In genomic region chr2:230319211-230319862, GRCh38 we compare ENCODE assay signal across 10 cellular contexts. TPM values are rescaled to one million over a fixed set of nuclear protein-coding genes. Genes with fewer than 3 reads are reported as not detected.
DNase-seq lines count a peak whose midpoint lies in the region; ATAC-seq, FAIRE-seq and TF ChIP-seq lines count a peak whose summit lies in the region.
"Had no signal": no experiment of that assay in that cellular context is flagged by ENCODE, and none has a peak within 500 bp of the region (broad histone marks: within the 10 kb centered on the region; RNA-seq: fewer than 3 reads in every experiment).

No MANE protein-coding gene starts in this region.

- no peak overlapping the region for H3K4me2 ChIP-seq in keratinocyte (ENCODE audit: control insufficient read depth, extremely low read depth, insufficient read depth, low read depth, low read length)

- no peak overlapping the region for H3K9ac ChIP-seq in keratinocyte (ENCODE audit: control insufficient read depth, extremely low read depth, insufficient read depth, low read length)

- ATAC-seq in HG03469 (IDR thresholded peaks at IDR 0.05; ENCODE audit: unreplicated experiment): peak; percentile 84

- H3K27me3 ChIP-seq in keratinocyte (ENCODE audit: control insufficient read depth, extremely low read depth, insufficient read depth, low read length): no peaks in the 10 kb centered on the region
- no peaks in the 10 kb centered on the region for H3K27me3 ChIP-seq in uterus

- FAIRE-seq in keratinocyte (lab: Jason Lieb, UNC): peak; percentile 79

- H3K4me1 ChIP-seq in keratinocyte (ENCODE audit: control insufficient read depth, extremely low read depth, insufficient read depth, low read length): no peaks in the 10 kb centered on the region
- no peaks in the 10 kb centered on the region for H3K4me1 ChIP-seq in uterus

- no peak overlapping the region for H3K4me3 Mint-ChIP-seq in nephron progenitor cell

- H3K9me3 Mint-ChIP-seq in nephron progenitor cell: peaks cover 31% of the 10 kb centered on the region

- H3K9me3 ChIP-seq in keratinocyte (ENCODE audit: control insufficient read depth, low read depth, low read length): no peaks in the 10 kb centered on the region
- H3K9me3 ChIP-seq in uterus: no peaks in the 10 kb centered on the region

- H3K4me3 ChIP-seq in keratinocyte (ENCODE audit: control insufficient read depth in 2 of 3, extremely low read depth in 1 of 3, insufficient read depth in 2 of 3, low read depth in 1 of 3, low read length in 3 of 3) (no peak overlapping the region), uterus (no peak overlapping the region)

- no peak for TF ChIP-seq POLR2A in uterus (IDR thresholded peaks at IDR 0.05)

- peak; percentile 71 for DNase-seq in NK-92 treated with Interleukin-12 subunit alpha and Interleukin-12 subunit beta, amount 100 ng/mL, for 24 hours (lab: John Stamatoyannopoulos, UW)
- DNase-seq in NK-92 (lab: John Stamatoyannopoulos, UW; ENCODE audit: unreplicated experiment) (no peak), keratinocyte (ENCODE audit: low read depth, low spot score) (no peak), kidney glomerular epithelial cell (lab: John Stamatoyannopoulos, UW) (no peak), uterus (no peak), nephron progenitor cell (no peak)
- peak; percentile 55 to 70 for DNase-seq in activated CD4-positive, alpha-beta T cell treated with anti-CD3 and anti-CD28 coated beads, Interleukin-2, amount 50 U/mL, for 48 hours

- intact Hi-C loops in uterus (cut with DNase I; ENCODE audit: low total_unique reads): no loop called here

- H3K27ac Mint-ChIP-seq in nephron progenitor cell: no peak overlapping the region

- no peaks in the 10 kb centered on the region for H3K9me1 ChIP-seq in keratinocyte (ENCODE audit: control insufficient read depth, extremely low read depth, insufficient read depth, low read length)

- H3K36me3 Mint-ChIP-seq in nephron progenitor cell (ENCODE audit: low read depth): no peaks in the 10 kb centered on the region

- peaks cover 5% of the 10 kb centered on the region for H3K4me1 Mint-ChIP-seq in nephron progenitor cell

- H4K20me1 ChIP-seq in keratinocyte (ENCODE audit: control insufficient read depth, extremely low read depth, insufficient read depth, low read length): no peaks in the 10 kb centered on the region

- TF ChIP-seq CTCF in keratinocyte (optimal IDR thresholded peaks at IDR 0.05 in 1 of 3, IDR thresholded peaks at IDR 0.05 in 1 of 3, conservative IDR thresholded peaks at IDR 0.05 in 1 of 3; ENCODE audit: extremely low read depth in 1 of 3, insufficient read depth in 2 of 3, low read length in 3 of 3): no peak
- no peak for TF ChIP-seq CTCF in uterus (IDR thresholded peaks at IDR 0.05)
- no peak for TF ChIP-seq CTCF in nephron progenitor cell (IDR thresholded peaks at IDR 0.05)

- H3K79me2 ChIP-seq in keratinocyte (ENCODE audit: control insufficient read depth, insufficient read depth, low read length): no peaks in the 10 kb centered on the region

- H3K27me3 Mint-ChIP-seq in nephron progenitor cell (ENCODE audit: low read depth, poor library complexity): peaks cover 9% of the 10 kb centered on the region

- H3K27ac ChIP-seq in keratinocyte (ENCODE audit: control insufficient read depth, insufficient read depth, low read length) (no peak overlapping the region), uterus (no peak overlapping the region)
- H3K27ac ChIP-seq: 22Rv1, VCaP had no signal

- H2AFZ ChIP-seq in keratinocyte (ENCODE audit: control insufficient read depth, low read length): no peak overlapping the region

- dilution Hi-C loops in keratinocyte (cut with MboI; ENCODE audit: extremely low pct_ligation_motif_present, low sequenced_read_pairs): no loop called here

- H3K36me3 ChIP-seq in keratinocyte (ENCODE audit: control insufficient read depth in 2 of 2, extremely low read depth in 1 of 2, insufficient read depth in 2 of 2, low read length in 2 of 2) (no peaks in the 10 kb centered on the region), uterus (no peaks in the 10 kb centered on the region)

RNA-seq across cellular contexts. Expression of gene SP140L, which starts 7.7 kb away (rescaled TPM):
- 9.0 to 10.8 TPM (median 9.4 TPM) in 3 replicates for polyA plus RNA-seq in keratinocyte
- 6.6 TPM for polyA plus RNA-seq in keratinocyte (2011; ENCODE audit: low read depth)
- polyA plus RNA-seq in keratinocyte (2011; cell fraction: cytosol; rRNA removed): 5.7 and 8.0 TPM in 2 replicates
- polyA plus RNA-seq in keratinocyte (2011; cell fraction: nucleus; rRNA removed): 22.7 and 28.1 TPM in 2 replicates
- 3.0 and 11.2 TPM in 2 replicates for polyA plus RNA-seq in keratinocyte (2012; ENCODE audit: low replicate concordance)
- 4.8 to 12.9 TPM (median 7.4 TPM) in 3 replicates for polyA minus RNA-seq in keratinocyte
- 2.3 TPM for polyA minus RNA-seq in keratinocyte (2011; cell fraction: cytosol; rRNA and poly(A)+ RNA removed)
- polyA minus RNA-seq in keratinocyte (2011; cell fraction: nucleus; rRNA and poly(A)+ RNA removed): 8.0 and 16.0 TPM in 2 replicates
- total RNA-seq in uterus: 10 to 100 TPM in 3 of 4 donors, 1 to 10 TPM in 1; 7.5 to 21.6 (median 14.1) TPM

Comparison
In these comparisons a context has a peak if more than half of its experiments do, and no peak if none do; other contexts are left out.
1. DNase-seq: peak in NK-92 treated with Interleukin-12 subunit alpha and Interleukin-12 subunit beta, amount 100 ng/mL, for 24 hours (single experiment) and activated CD4-positive, alpha-beta T cell treated with anti-CD3 and anti-CD28 coated beads, Interleukin-2, amount 50 U/mL, for 48 hours (2 of 2); none in NK-92 (single experiment), keratinocyte (single experiment), kidney glomerular epithelial cell (single experiment), uterus (0 of 2) and nephron progenitor cell (single experiment).